Comparison of ENCODE assay signal across 8 cellular contexts in genomic region chr15:74631935-74632560, GRCh38. TPM values are rescaled to one million over a fixed set of nuclear protein-coding genes. Genes with fewer than 3 reads are reported as not detected.
DNase-seq lines count a peak whose midpoint lies in the region; ATAC-seq and TF ChIP-seq lines count a peak whose summit lies in the region.

No MANE protein-coding gene starts in this region.

- H3K27me3 ChIP-seq in GM06990 (replicated peaks; ENCODE audit: control insufficient read depth, insufficient read depth, low read length): no peaks in the 10 kb centered on the region
- H3K27me3 ChIP-seq in liver (ENCODE audit: control insufficient read depth in 4 of 4, insufficient read depth in 4 of 4, low read length in 3 of 4): no peaks in the 10 kb centered on the region

- WGBS in liver: 71% methylated on average over 8 of the region's 8 CpGs

- intact Hi-C loops in activated B cell treated with CpG ODN at 0.5 μM for 24 hours (cut with micrococcal nuclease): loop anchor here (1.0 to 5.0 kb wide), 5 partner anchors 11 to 570 kb away; partner anchors contain the start of genes C15orf39 and CLK3

- peaks cover 82% of the 10 kb centered on the region for H3K36me3 Mint-ChIP-seq in activated B cell treated with CpG ODN at 0.5 μM for 24 hours (ENCODE audit: low read depth)

- H3K36me3 ChIP-seq in GM06990 (ENCODE audit: control insufficient read depth, insufficient read depth, low read length) (peaks cover 53% of the 10 kb centered on the region), liver (ENCODE audit: control insufficient read depth in 4 of 4, insufficient read depth in 3 of 4, low read depth in 1 of 4, low read length in 3 of 4) (peaks cover 27 to 80% (median 53%) of the 10 kb centered on the region in 4 donors)

- TF ChIP-seq RAD21 in liver (IDR thresholded peaks at IDR 0.05): peak; percentile 69 to 83

- H3K27ac ChIP-seq in caudate nucleus (ENCODE audit: low read depth, low read length) (no peak overlapping the region), liver (ENCODE audit: low read depth in 1 of 2, low read length in 2 of 2) (no peak overlapping the region)

- H3K9me3 Mint-ChIP-seq in activated B cell treated with CpG ODN at 0.5 μM for 24 hours: no peaks in the 10 kb centered on the region

- CTCF ChIA-PET in activated B cell treated with CpG ODN at 0.5 μM for 24 hours (lab: Charles Lee): interaction anchor here (0.7 to 8.9 kb wide), 21 partner anchors 8 to 325 kb away, joined by 3 to 200 read pairs (median 5); partner anchors contain the start of genes CLK3, RPP25 and UBL7

- H3K27me3 Mint-ChIP-seq in activated B cell treated with CpG ODN at 0.5 μM for 24 hours: no peaks in the 10 kb centered on the region

- TF ChIP-seq CTCF in GM06990 (IDR thresholded peaks at IDR 0.05; ENCODE audit: insufficient read depth, low read length, poor library complexity, severe bottlenecking): peak; percentile 97
- peak; percentile 95 for TF ChIP-seq CTCF in LNCAP (IDR thresholded peaks at IDR 0.05)
- no peak for TF ChIP-seq CTCF in activated B cell treated with CpG ODN at 0.5 μM for 24 hours (IDR thresholded peaks at IDR 0.05)
- TF ChIP-seq CTCF in liver (IDR thresholded peaks at IDR 0.05; ENCODE audit: low read depth, low read length, missing input control): peak; percentile 76

- POLR2A ChIA-PET in activated B cell treated with CpG ODN at 0.5 μM for 24 hours (lab: Charles Lee): interaction anchor here (0.5 to 3.3 kb wide), 5 partner anchors 11 to 139 kb away, joined by 3 to 19 read pairs (median 6); partner anchors contain the start of gene CLK3

- ATAC-seq in activated B cell treated with CpG ODN at 0.5 μM for 24 hours (ENCODE audit: low read depth) (peak; percentile 33), HG03135 (IDR thresholded peaks at IDR 0.05; ENCODE audit: unreplicated experiment) (no peak)

- H3K4me1 Mint-ChIP-seq in activated B cell treated with CpG ODN at 0.5 μM for 24 hours: peaks cover 49% of the 10 kb centered on the region

- no peak overlapping the region for H3K4me3 ChIP-seq in GM06990 (replicated peaks; ENCODE audit: low read depth, low read length)
- H3K4me3 ChIP-seq in liver (ENCODE audit: low read depth in 1 of 3, low read length in 3 of 3): no peak overlapping the region

- H3K9me3 ChIP-seq in liver (ENCODE audit: control insufficient read depth in 4 of 4, low read length in 3 of 4): no peaks in the 10 kb centered on the region

- DNase-seq in GM06990 (ENCODE audit: extremely low read depth, insufficient read length) (no peak), activated B cell treated with CpG ODN at 0.5 μM for 24 hours (peak; percentile 59), caudate nucleus (lab: John Stamatoyannopoulos, UW) (peak in 33 of 61 donors; percentile 9 to 61 (median 30)), GF-D8 (lab: John Stamatoyannopoulos, UW) (no peak)
- DNase-seq in stimulated activated CD8-positive, alpha-beta memory T cell treated with anti-CD3 and anti-CD28 coated beads, Interleukin-12 subunit alpha, Interleukin-12 subunit beta, amount 100 ng/mL, for 4 hours (ENCODE audit: low read depth): peak; percentile 22

- no peak overlapping the region for H3K27ac Mint-ChIP-seq in activated B cell treated with CpG ODN at 0.5 μM for 24 hours

- H3K9ac ChIP-seq in liver (ENCODE audit: low read depth in 1 of 2, low read length in 2 of 2): no peak overlapping the region

- peaks cover 2 to 15% (median 7%) of the 10 kb centered on the region in 4 donors for H3K4me1 ChIP-seq in liver (ENCODE audit: control insufficient read depth in 4 of 4, insufficient read depth in 4 of 4, low read length in 3 of 4)

- H3K4me3 Mint-ChIP-seq in activated B cell treated with CpG ODN at 0.5 μM for 24 hours: no peak overlapping the region

TF ChIP-seq in liver, 16 proteins besides CTCF, POLR2A, EP300 and RAD21:
- TF ChIP-seq HNF4A (conservative IDR thresholded peaks at IDR 0.05): no peak
- no peak for TF ChIP-seq EGR1 (IDR thresholded peaks at IDR 0.05; ENCODE audit: low read depth in 2 of 2)
- TF ChIP-seq JUND (IDR thresholded peaks at IDR 0.05): no peak
- no peak for TF ChIP-seq REST (IDR thresholded peaks at IDR 0.05)
- no peak for TF ChIP-seq TAF1 (conservative IDR thresholded peaks at IDR 0.05)
- no peak for TF ChIP-seq RXRA (IDR thresholded peaks at IDR 0.05)
- no peak for TF ChIP-seq SP1 (IDR thresholded peaks at IDR 0.05)
- no peak for TF ChIP-seq FOXA1 (IDR thresholded peaks at IDR 0.05)
- TF ChIP-seq, protein P1, sequence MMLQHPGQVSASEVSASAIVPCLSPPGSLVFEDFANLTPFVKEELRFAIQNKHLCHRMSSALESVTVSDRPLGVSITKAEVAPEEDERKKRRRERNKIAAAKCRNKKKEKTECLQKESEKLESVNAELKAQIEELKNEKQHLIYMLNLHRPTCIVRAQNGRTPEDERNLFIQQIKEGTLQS (IDR thresholded peaks at IDR 0.05): no peak
- TF ChIP-seq ZBTB33 (IDR thresholded peaks at IDR 0.05): no peak
- TF ChIP-seq YY1 (IDR thresholded peaks at IDR 0.05): no peak
- TF ChIP-seq HNF4G (IDR thresholded peaks at IDR 0.05): no peak
- no peak for TF ChIP-seq GABPA (IDR thresholded peaks at IDR 0.05 in 1 of 2, conservative IDR thresholded peaks at IDR 0.05 in 1 of 2)
- TF ChIP-seq NR2F2 (IDR thresholded peaks at IDR 0.05): no peak
- TF ChIP-seq FOXA2 (IDR thresholded peaks at IDR 0.05): no peak
TF ChIP-seq in liver: peak in this region for 0.

RNA-seq across cellular contexts. Expression of gene CLK3, which starts 16.4 kb away (rescaled TPM):
- total RNA-seq in activated B cell treated with CpG ODN at 0.5 μM for 24 hours: 100 and 116 TPM in 2 replicates
- 10 to 100 TPM; 35.1 to 66.8 TPM for total RNA-seq in liver
- polyA plus RNA-seq in liver: 10 to 100 TPM; 20.1 to 21.8 TPM

Comparison
In these comparisons a context has a peak if more than half of its experiments do, and no peak if none do; other contexts are left out.
1. DNase-seq: peak in activated B cell treated with CpG ODN at 0.5 μM for 24 hours (single experiment), caudate nucleus (33 of 61) and stimulated activated CD8-positive, alpha-beta memory T cell treated with anti-CD3 and anti-CD28 coated beads, Interleukin-12 subunit alpha, Interleukin-12 subunit beta, amount 100 ng/mL, for 4 hours (single experiment); none in GM06990 (single experiment) and GF-D8 (single experiment).